Comparison of ENCODE assay signal across 29 cellular contexts in genomic region chr3:125102470-125102869, GRCh38.
"Had no signal": no experiment of that assay in that cellular context is flagged by ENCODE, and none has a peak within 500 bp of the region (broad histone marks: within the 10 kb centered on the region; RNA-seq: fewer than 3 reads in every experiment).

No MANE protein-coding gene starts in this region.

- H3K27me3 Mint-ChIP-seq: progenitor cell of endocrine pancreas; stimulated activated memory B cell treated with anti-CD40 and anti-IgM and Interleukin-4, amounts not matched to agents 10 μg/mL and 1 μg/mL and 100 μg/mL, for 72 hours had no signal

- H3K4me1 Mint-ChIP-seq: mesothelial cell of epicardium had no signal

- H3K36me3 ChIP-seq: colonic mucosa, esophagus muscularis mucosa, heart right ventricle, left lung, neutrophil, sigmoid colon, tibial nerve, upper lobe of left lung had no signal

- H3K27ac Mint-ChIP-seq: mesothelial cell of epicardium; natural killer cell treated with Interleukin-12 subunit alpha and Interleukin-12 subunit beta and Interleukin-15 and Interleukin-18, amount 100 ng/mL, for 72 hours; progenitor cell of endocrine pancreas; stimulated activated memory B cell treated with anti-CD40 and anti-IgM and Interleukin-4, amounts not matched to agents 10 μg/mL and 1 μg/mL and 100 μg/mL, for 72 hours had no signal

- H3K9me3 ChIP-seq: colonic mucosa, left lung, mucosa of descending colon, neutrophil, sigmoid colon, testis, upper lobe of left lung had no signal

- H3K4me1 ChIP-seq: colonic mucosa, esophagus muscularis mucosa, left lung, parathyroid adenoma, sigmoid colon, testis, tibial nerve, upper lobe of left lung had no signal

- H3K27ac ChIP-seq: colonic mucosa, esophagus muscularis mucosa, heart right ventricle, left lung, neutrophil, parathyroid adenoma, sigmoid colon, testis, tibial nerve, upper lobe of left lung had no signal

- H3K27me3 ChIP-seq: colonic mucosa, esophagus muscularis mucosa, heart right ventricle, left lung, sigmoid colon, testis, tibial nerve, upper lobe of left lung had no signal

- H3K4me3 Mint-ChIP-seq: mesothelial cell of epicardium; naive B cell; natural killer cell treated with Interleukin-12 subunit alpha and Interleukin-12 subunit beta and Interleukin-15 and Interleukin-18, amount 100 ng/mL, for 72 hours; neural crest cell; stimulated activated memory B cell treated with anti-CD40 and anti-IgM and Interleukin-4, amounts not matched to agents 10 μg/mL and 1 μg/mL and 100 μg/mL, for 72 hours had no signal

- DNase-seq: colonic mucosa; dermis blood vessel endothelial cell; effector memory CD4-positive, alpha-beta T cell; foreskin melanocyte; glutamatergic neuron; heart right ventricle; hippocampal formation; left cardiac atrium; left lung; mesenchymal stem cell; mucosa of descending colon; naive B cell; sigmoid colon; stimulated activated CD4-positive, alpha-beta T cell treated with anti-CD3 and anti-CD28 coated beads, Interleukin-4, amount 100 ng/mL, for 4 hours; stimulated activated naive CD8-positive, alpha-beta T cell treated with anti-CD3 and anti-CD28 coated beads, Interleukin-15, Interleukin-2, amounts not matched to agents 100 U/mL and 50 U/mL, for 24 hours; substantia nigra; testis; upper lobe of left lung had no signal

- ATAC-seq: heart right ventricle; left cardiac atrium; left lung; mucosa of descending colon; natural killer cell treated with Interleukin-12 subunit alpha and Interleukin-12 subunit beta and Interleukin-15 and Interleukin-18, amount 100 ng/mL, for 72 hours; stimulated activated memory B cell treated with anti-CD40 and anti-IgM and Interleukin-4, amounts not matched to agents 10 μg/mL and 1 μg/mL and 100 μg/mL, for 72 hours; stimulated activated naive CD8-positive, alpha-beta T cell treated with anti-CD3 and anti-CD28 coated beads, Interleukin-15, Interleukin-2, amounts not matched to agents 100 U/mL and 50 U/mL, for 24 hours had no signal

- H3K4me3 ChIP-seq: colonic mucosa, esophagus muscularis mucosa, heart right ventricle, left lung, mucosa of descending colon, sigmoid colon, testis, tibial nerve, upper lobe of left lung had no signal

- FAIRE-seq: endothelial cell of umbilical vein, urothelium cell line had no signal
